ENCODE assay signal across 10 cellular contexts in the genomic region with DNA sequence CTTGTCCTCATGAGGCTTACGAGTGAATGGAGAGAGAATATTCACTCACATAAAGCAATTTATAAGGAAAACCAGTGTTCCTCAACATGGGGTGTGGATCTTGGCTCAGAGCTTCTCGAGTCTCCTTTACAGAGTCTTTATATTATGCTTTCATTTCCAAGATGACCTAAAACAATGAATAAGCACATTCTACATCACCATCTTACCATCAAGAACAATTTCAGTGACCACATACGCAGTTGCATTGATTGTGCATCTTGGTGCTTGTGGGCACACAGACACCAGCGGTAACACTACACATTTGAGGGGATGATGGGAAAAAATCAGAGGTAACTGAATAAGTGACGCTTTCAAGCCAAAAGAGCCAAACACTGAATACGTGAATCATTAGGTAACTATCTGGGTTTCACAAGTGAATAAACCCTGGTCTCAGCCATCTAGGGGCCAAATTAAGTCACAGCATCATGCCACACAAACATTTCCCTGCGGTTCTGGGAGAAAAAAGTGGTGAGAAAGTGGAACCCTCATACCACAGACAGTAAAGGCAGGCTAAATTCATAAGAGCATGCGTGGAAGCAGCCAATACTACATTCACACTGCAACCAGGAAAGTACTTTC. TPM values are rescaled to one million over a fixed set of nuclear protein-coding genes. Genes with fewer than 3 reads are reported as not detected.
DNase-seq lines count a peak whose midpoint lies in the region; ATAC-seq, FAIRE-seq and TF ChIP-seq lines count a peak whose summit lies in the region.
"Had no signal": no experiment of that assay in that cellular context is flagged by ENCODE, and none has a peak within 500 bp of the region (broad histone marks: within the 10 kb centered on the region; RNA-seq: fewer than 3 reads in every experiment).

No MANE protein-coding gene starts in this region.

- H4K20me1 ChIP-seq in MM.1S (ENCODE audit: insufficient read depth, low read length) = no peaks in the 10 kb centered on the region
- H4K20me1 ChIP-seq in GM12878 (ENCODE audit: control insufficient read depth, insufficient read depth) = no peaks in the 10 kb centered on the region

- TF ChIP-seq RAD21 in GM12878 (IDR thresholded peaks at IDR 0.05; ENCODE audit: insufficient read depth, low read depth, low read length) = no peak

- H3K4me3 ChIP-seq in MM.1S (ENCODE audit: low read length) (no peak overlapping the region), GM12878 (no peak overlapping the region), mucosa of descending colon (no peak overlapping the region), esophagus squamous epithelium (no peak overlapping the region)
- H3K4me3 ChIP-seq: esophagus muscularis mucosa, vagina had no signal

- H3K36me3 ChIP-seq in MM.1S (replicated peaks; ENCODE audit: insufficient read depth, low read length) (peaks cover 9% of the 10 kb centered on the region; the same call in 1 of the 2 replicates), GM12878 (ENCODE audit: control insufficient read depth in 2 of 2, insufficient read depth in 2 of 2, low read length in 1 of 2) (peaks cover 6 to 19% of the 10 kb centered on the region in 2 experiments), mucosa of descending colon (ENCODE audit: low read depth) (peaks cover 12% of the 10 kb centered on the region), esophagus squamous epithelium (peaks cover 20 to 100% (median 45%) of the 10 kb centered on the region in 3 donors)

- SMC1A ChIA-PET in GM12878 (lab: Charles Lee; ENCODE audit: uncharacterized antibody, unreplicated experiment) = no interaction called here

- intact Hi-C loops in GM12878 (cut with micrococcal nuclease; ENCODE audit: unreplicated experiment) (no loop called here), natural killer cell (cut with micrococcal nuclease) (no loop called here), mucosa of descending colon (cut with DNase I, micrococcal nuclease) (loop anchor here in 1 of 2 donors (10.0 kb wide), 1 partner anchor 51 kb away; no protein-coding TSS in a partner anchor), esophagus squamous epithelium (cut with DNase I) (no loop called here)

- peak overlapping the region in 1 of 2 donors; percentile 53 for H3K27ac Mint-ChIP-seq in natural killer cell

- no peak overlapping the region for H3K9ac ChIP-seq in MM.1S (ENCODE audit: low read length)
- H3K9ac ChIP-seq in GM12878 (ENCODE audit: control insufficient read depth, insufficient read depth, low read length) = no peak overlapping the region

- H3K4me3 Mint-ChIP-seq in natural killer cell = no peak overlapping the region

- H3F3A ChIP-seq in MM.1S (ENCODE audit: insufficient read depth, low read length) = no peaks in the 10 kb centered on the region

- H3K9me3 ChIP-seq in MM.1S (replicated peaks; ENCODE audit: insufficient read depth, low read length) (no peaks in the 10 kb centered on the region), GM12878 (replicated peaks; ENCODE audit: control insufficient read depth, insufficient read depth, low read length) (no peaks in the 10 kb centered on the region), mucosa of descending colon (no peaks in the 10 kb centered on the region), esophagus squamous epithelium (no peaks in the 10 kb centered on the region)
- H3K9me3 ChIP-seq: esophagus muscularis mucosa, vagina had no signal

- WGBS in GM12878 (ENCODE audit: insufficient coverage, insufficient replicate concordance, low lambda C conversion rate, missing lambda C conversion rate) = 58% methylated on average over 8 of the region's 8 CpGs
- WGBS in esophagus squamous epithelium, 2 donors = 67 to 72% methylated on average over 8 of the region's 8 CpGs

- H3K4me1 ChIP-seq in MM.1S (ENCODE audit: low read length) (no peaks in the 10 kb centered on the region), GM12878 (ENCODE audit: control insufficient read depth, insufficient read depth, low read length) (no peaks in the 10 kb centered on the region; the same call in 1 of the 2 replicates), mucosa of descending colon (ENCODE audit: low read depth) (no peaks in the 10 kb centered on the region), esophagus squamous epithelium (no peaks in the 10 kb centered on the region)
- H3K4me1 ChIP-seq: vagina had no signal

- H3K9me2 ChIP-seq in MM.1S (replicated peaks; ENCODE audit: insufficient read depth, low read length) = no peaks in the 10 kb centered on the region

- no peak for TF ChIP-seq EP300 in GM12878 (IDR thresholded peaks at IDR 0.05; ENCODE audit: borderline replicate concordance in 1 of 2, control insufficient read depth in 1 of 2, low read depth in 2 of 2, low read length in 2 of 2)

- peaks cover 6 to 11% of the 10 kb centered on the region in 2 donors for H3K4me1 Mint-ChIP-seq in natural killer cell

- CTCF ChIA-PET in GM12878 (lab: Yijun Ruan, JAX) = no interaction called here

- no peak for FAIRE-seq in GM12878 (lab: Jason Lieb, UNC)

- no peak overlapping the region for H3K27ac ChIP-seq in MM.1S (ENCODE audit: low read length)
- H3K27ac ChIP-seq in GM12878 (ENCODE audit: control insufficient read depth, insufficient read depth) = no peak overlapping the region; the same call in 1 of the 2 replicates
- H3K27ac ChIP-seq in esophagus squamous epithelium = no peak overlapping the region
- H3K27ac ChIP-seq: esophagus muscularis mucosa, vagina had no signal

- no peak for TF ChIP-seq POLR2A in GM12878 (IDR thresholded peaks at IDR 0.05; ENCODE audit: low read depth, low read length)
- no peak for TF ChIP-seq POLR2A in esophagus squamous epithelium (IDR thresholded peaks at IDR 0.05)

- H3K27me3 Mint-ChIP-seq in natural killer cell (ENCODE audit: low read depth in 2 of 2) = no peaks in the 10 kb centered on the region

- peak; percentile 21 for TF ChIP-seq CTCF in MM.1S (IDR thresholded peaks at IDR 0.05; ENCODE audit: low read length)
- peak in 1 of 3 experiments; percentile 19; a peak in 1 of 6 replicates for TF ChIP-seq CTCF in GM12878 (IDR thresholded peaks at IDR 0.05 in 2 of 3, conservative IDR thresholded peaks at IDR 0.05 in 1 of 3; ENCODE audit: control insufficient read depth in 2 of 3, extremely low read depth in 1 of 3, insufficient read depth in 1 of 3, low read depth in 3 of 3, low read length in 3 of 3)
- TF ChIP-seq CTCF in natural killer cell (IDR thresholded peaks at IDR 0.05) = no peak
- TF ChIP-seq CTCF in mucosa of descending colon (IDR thresholded peaks at IDR 0.05) = no peak
- peak in 3 of 6 experiments; percentile 12 to 30 (median 14) for TF ChIP-seq CTCF in esophagus squamous epithelium (IDR thresholded peaks at IDR 0.05)

- H3K27me3 ChIP-seq in MM.1S (replicated peaks; ENCODE audit: insufficient read depth, low read length) (no peaks in the 10 kb centered on the region), GM12878 (replicated peaks in 1 of 2; ENCODE audit: control insufficient read depth in 2 of 2, insufficient read depth in 2 of 2, low read length in 1 of 2) (no peaks in the 10 kb centered on the region), esophagus squamous epithelium (no peaks in the 10 kb centered on the region)
- H3K27me3 ChIP-seq: esophagus muscularis mucosa, vagina had no signal

- H2AFZ ChIP-seq in MM.1S (ENCODE audit: low read length) = no peak overlapping the region
- H2AFZ ChIP-seq in GM12878 (ENCODE audit: control insufficient read depth, low read depth, low read length) = no peak overlapping the region

- BruUV-seq in GM12878 (replicated peaks; lab: Mats Ljungman, UMichigan) = TSS peak; percentile 48

- in situ Hi-C loops in GM12878 (cut with MboI) = no loop called here

- POLR2A ChIA-PET in GM12878 (lab: Charles Lee) = no interaction called here

- H3K9me3 Mint-ChIP-seq in natural killer cell = no peaks in the 10 kb centered on the region

- DNase-seq in GM03348 (ENCODE audit: low spot score) (peak; percentile 55), MM.1S (no peak), GM12878 (ENCODE audit: low read depth, low spot score) (no peak), natural killer cell (no peak), mucosa of descending colon (no peak), esophagus squamous epithelium (lab: John Stamatoyannopoulos, UW) (no peak)

- no peak overlapping the region for H3K4me2 ChIP-seq in MM.1S (ENCODE audit: low read depth, low read length)
- H3K4me2 ChIP-seq in GM12878 (ENCODE audit: control insufficient read depth, insufficient read depth) = no peak overlapping the region

- RAD21 ChIA-PET in GM12878 (lab: Charles Lee; ENCODE audit: unreplicated experiment) = no interaction called here

- ATAC-seq in GM12878 (peak; percentile 52), natural killer cell (peak; percentile 39 to 79 (median 68)), HG03460 (IDR thresholded peaks at IDR 0.05; ENCODE audit: unreplicated experiment) (no peak), mucosa of descending colon (no peak)
- ATAC-seq: sciatic nerve had no signal

- H3K36me3 Mint-ChIP-seq in natural killer cell = no peaks in the 10 kb centered on the region

- H3K79me2 ChIP-seq in MM.1S (ENCODE audit: low read length) = peaks cover 56% of the 10 kb centered on the region
- H3K79me2 ChIP-seq in GM12878 (ENCODE audit: control insufficient read depth, insufficient read depth, low read length) = peaks cover 2% of the 10 kb centered on the region

RNA-seq across cellular contexts. Expression of gene CWC25, which starts 9.4 kb away (rescaled TPM):
- total RNA-seq in GM12878 (2013; cell fraction: nucleolus; rRNA removed) = 35.9 and 43.1 TPM in 2 replicates
- 14.7 and 17.5 TPM in 2 replicates for total RNA-seq in GM12878 (2014; rRNA removed)
- total RNA-seq in GM12878 (2014; rRNA removed; fragmentation: Illumina TruSeq; extraction: Trizol) = 18.5 and 19.9 TPM in 2 replicates
- total RNA-seq in GM12878 (2021) = 15.9 and 17.1 TPM in 2 replicates
- polyA plus RNA-seq in GM12878 (2011; ENCODE audit: low read depth) = 15.8 TPM
- 29.6 and 30.7 TPM in 2 replicates for polyA plus RNA-seq in GM12878 (2011; rRNA removed)
- 25.2 and 26.9 TPM in 2 replicates for polyA plus RNA-seq in GM12878 (2011; cell fraction: cytosol; rRNA removed)
- 82.1 and 92.2 TPM in 2 replicates for polyA plus RNA-seq in GM12878 (2011; cell fraction: nucleus; rRNA removed)
- 20.4 and 24.4 TPM in 2 replicates for polyA plus RNA-seq in GM12878 (2012)
- 29.7 and 29.9 TPM in 2 replicates for polyA plus RNA-seq in GM12878 (2014; fragmentation: Illumina TruSeq; extraction: Trizol)
- polyA plus RNA-seq in GM12878 (2014; fragmentation: Nextera tagmentation; extraction: Ambion mirVana) = 10 to 100 TPM; 25.0 to 29.7 TPM
- polyA plus RNA-seq in GM12878 (2014; rRNA removed) = 19.9 and 28.1 TPM in 2 replicates
- polyA plus RNA-seq in GM12878 (2016; fragmentation: Nextera tagmentation; extraction: Ambion mirVana) = 10 to 100 TPM; 15.4 to 20.9 TPM
- polyA minus RNA-seq in GM12878 (2011; rRNA and poly(A)+ RNA removed) = 14.0 and 14.2 TPM in 2 replicates
- polyA minus RNA-seq in GM12878 (2011; cell fraction: cytosol; rRNA and poly(A)+ RNA removed) = 3.2 and 5.6 TPM in 2 replicates
- polyA minus RNA-seq in GM12878 (2011; cell fraction: nucleus; rRNA and poly(A)+ RNA removed) = 7.7 and 10.5 TPM in 2 replicates
- total RNA-seq in natural killer cell = 10 to 100 TPM; 63.8 to 79.4 (median 74.4) TPM
- 10 to 100 TPM; 21.7 to 26.5 (median 25.6) TPM for total RNA-seq in mucosa of descending colon
- 10 to 100 TPM in 3 of 4 donors, 1 to 10 TPM in 1; 9.4 to 25.9 (median 16.8) TPM for total RNA-seq in esophagus squamous epithelium

RNA-seq across cellular contexts. Expression of gene PIP4K2B, which starts 16.3 kb away (rescaled TPM):
- total RNA-seq in GM12878 (2013; cell fraction: nucleolus; rRNA removed) = 16.4 and 17.1 TPM in 2 replicates
- total RNA-seq in GM12878 (2014; rRNA removed) (15.3 and 15.8 TPM in 2 replicates), GM12878 (2014; rRNA removed; fragmentation: Illumina TruSeq; extraction: Trizol) (18.1 and 22.0 TPM in 2 replicates), GM12878 (2021) (30.2 and 30.3 TPM in 2 replicates), natural killer cell (10 to 100 TPM; 26.8 to 36.8 (median 36.3) TPM), mucosa of descending colon (10 to 100 TPM; 16.7 to 44.8 (median 20.6) TPM), esophagus squamous epithelium (10 to 100 TPM; 14.4 to 32.6 (median 24.1) TPM)
- 9.9 TPM for polyA plus RNA-seq in GM12878 (2011; ENCODE audit: low read depth)
- polyA plus RNA-seq in GM12878 (2011; rRNA removed) (16.7 and 22.4 TPM in 2 replicates), GM12878 (2014; fragmentation: Illumina TruSeq; extraction: Trizol) (24.8 and 26.6 TPM in 2 replicates), GM12878 (2014; fragmentation: Nextera tagmentation; extraction: Ambion mirVana) (1 to 10 TPM; 3.8 to 4.0 TPM), GM12878 (2014; rRNA removed) (21.1 and 24.5 TPM in 2 replicates), GM12878 (2016; fragmentation: Nextera tagmentation; extraction: Ambion mirVana) (1 to 10 TPM; 8.2 to 8.5 TPM)
- 21.2 and 23.6 TPM in 2 replicates for polyA plus RNA-seq in GM12878 (2011; cell fraction: cytosol; rRNA removed)
- polyA plus RNA-seq in GM12878 (2011; cell fraction: nucleus; rRNA removed) = 31.4 and 35.1 TPM in 2 replicates
- 13.5 and 17.1 TPM in 2 replicates for polyA plus RNA-seq in GM12878 (2012)
- polyA minus RNA-seq in GM12878 (2011; rRNA and poly(A)+ RNA removed) = 48.0 and 58.2 TPM in 2 replicates
- polyA minus RNA-seq in GM12878 (2011; cell fraction: cytosol; rRNA and poly(A)+ RNA removed) = 10.4 and 10.9 TPM in 2 replicates
- polyA minus RNA-seq in GM12878 (2011; cell fraction: nucleus; rRNA and poly(A)+ RNA removed) = 6.0 and 7.9 TPM in 2 replicates

RNA-seq across cellular contexts. Expression of gene RPL23, which starts 37.8 kb away (rescaled TPM):
- 251 and 278 TPM in 2 replicates for total RNA-seq in GM12878 (2013; cell fraction: nucleolus; rRNA removed)
- total RNA-seq in GM12878 (2014; rRNA removed) = 2,317 and 2,414 TPM in 2 replicates
- 3,231 and 3,325 TPM in 2 replicates for total RNA-seq in GM12878 (2014; rRNA removed; fragmentation: Illumina TruSeq; extraction: Trizol)
- total RNA-seq in GM12878 (2021) = 2,200 and 2,256 TPM in 2 replicates
- 15,073 TPM for polyA plus RNA-seq in GM12878 (2011; ENCODE audit: low read depth)
- 2,867 and 3,528 TPM in 2 replicates for polyA plus RNA-seq in GM12878 (2011; rRNA removed)
- 1,769 and 1,817 TPM in 2 replicates for polyA plus RNA-seq in GM12878 (2011; cell fraction: cytosol; rRNA removed)
- polyA plus RNA-seq in GM12878 (2011; cell fraction: nucleus; rRNA removed) = 668 and 763 TPM in 2 replicates
- 4,332 and 4,612 TPM in 2 replicates for polyA plus RNA-seq in GM12878 (2012)
- 4,821 and 5,052 TPM in 2 replicates for polyA plus RNA-seq in GM12878 (2014; fragmentation: Illumina TruSeq; extraction: Trizol)
- 1,000 to 10,000 TPM; 3,319 to 3,754 TPM for polyA plus RNA-seq in GM12878 (2014; fragmentation: Nextera tagmentation; extraction: Ambion mirVana)
- 3,219 and 3,296 TPM in 2 replicates for polyA plus RNA-seq in GM12878 (2014; rRNA removed)
- 1,000 to 10,000 TPM; 2,341 to 2,536 TPM for polyA plus RNA-seq in GM12878 (2016; fragmentation: Nextera tagmentation; extraction: Ambion mirVana)
- polyA minus RNA-seq in GM12878 (2011; rRNA and poly(A)+ RNA removed) = 682 and 694 TPM in 2 replicates
- polyA minus RNA-seq in GM12878 (2011; cell fraction: cytosol; rRNA and poly(A)+ RNA removed) = 326 and 362 TPM in 2 replicates
- 94.9 and 131 TPM in 2 replicates for polyA minus RNA-seq in GM12878 (2011; cell fraction: nucleus; rRNA and poly(A)+ RNA removed)
- 100 to 1,000 TPM; 752 to 934 (median 923) TPM for total RNA-seq in natural killer cell
- 1,000 to 10,000 TPM in 1 of 3 donors, 100 to 1,000 TPM in 2; 838 to 1,044 (median 919) TPM for total RNA-seq in mucosa of descending colon
- total RNA-seq in esophagus squamous epithelium = 1,000 to 10,000 TPM in 3 of 4 donors, 100 to 1,000 TPM in 1; 998 to 2,109 (median 1,205) TPM

RNA-seq across cellular contexts. Expression of gene LASP1, which starts 54.2 kb away (rescaled TPM):
- 86.9 and 95.9 TPM in 2 replicates for total RNA-seq in GM12878 (2013; cell fraction: nucleolus; rRNA removed)
- total RNA-seq in GM12878 (2014; rRNA removed) (40.9 and 42.3 TPM in 2 replicates), GM12878 (2014; rRNA removed; fragmentation: Illumina TruSeq; extraction: Trizol) (33.8 and 37.6 TPM in 2 replicates), GM12878 (2021) (105 and 114 TPM in 2 replicates), natural killer cell (100 to 1,000 TPM; 293 to 363 (median 340) TPM), mucosa of descending colon (100 to 1,000 TPM; 163 to 286 (median 276) TPM), esophagus squamous epithelium (10 to 100 TPM; 44.3 to 66.0 (median 51.9) TPM)
- polyA plus RNA-seq in GM12878 (2011; ENCODE audit: low read depth) = 52.3 TPM
- polyA plus RNA-seq in GM12878 (2011; rRNA removed) (39.4 and 47.7 TPM in 2 replicates), GM12878 (2014; fragmentation: Illumina TruSeq; extraction: Trizol) (69.5 and 81.8 TPM in 2 replicates), GM12878 (2014; fragmentation: Nextera tagmentation; extraction: Ambion mirVana) (10 to 100 TPM; 21.0 to 27.0 TPM), GM12878 (2014; rRNA removed) (78.9 and 85.4 TPM in 2 replicates), GM12878 (2016; fragmentation: Nextera tagmentation; extraction: Ambion mirVana) (10 to 100 TPM; 70.8 to 74.5 TPM)
- 88.5 and 98.7 TPM in 2 replicates for polyA plus RNA-seq in GM12878 (2011; cell fraction: cytosol; rRNA removed)
- polyA plus RNA-seq in GM12878 (2011; cell fraction: nucleus; rRNA removed) = 47.3 and 65.2 TPM in 2 replicates
- polyA plus RNA-seq in GM12878 (2012) = 89.6 and 99.7 TPM in 2 replicates
- 53.3 and 89.4 TPM in 2 replicates for polyA minus RNA-seq in GM12878 (2011; rRNA and poly(A)+ RNA removed)
- polyA minus RNA-seq in GM12878 (2011; cell fraction: cytosol; rRNA and poly(A)+ RNA removed) = 35.5 and 39.2 TPM in 2 replicates
- polyA minus RNA-seq in GM12878 (2011; cell fraction: nucleus; rRNA and poly(A)+ RNA removed) = 19.1 and 33.7 TPM in 2 replicates

Comparison
In these comparisons a context has a peak if more than half of its experiments do, and no peak if none do; other contexts are left out.
1. ATAC-seq: peak in GM12878 (single experiment) and natural killer cell (3 of 3); none in HG03460 (single experiment) and mucosa of descending colon (single experiment).